Comparison of ENCODE assay signal across 1 cellular context in the genomic region with DNA sequence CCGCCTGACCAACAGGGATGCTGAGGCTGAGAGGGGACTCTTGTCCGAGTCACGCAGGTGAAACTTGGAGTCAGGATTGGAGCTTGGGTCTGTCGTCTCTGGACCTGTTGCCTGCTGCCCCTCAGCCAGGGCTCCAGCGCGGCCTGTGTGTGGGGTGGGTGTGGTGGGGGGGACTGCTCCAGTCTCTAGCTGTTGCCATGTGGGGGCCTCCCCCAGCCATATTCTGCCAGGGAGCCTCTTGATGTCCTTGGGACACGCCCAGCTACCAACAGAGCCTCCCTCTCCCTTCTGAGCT.
TF ChIP-seq lines count a peak whose summit lies in the region.

No MANE protein-coding gene starts in this region.

TF ChIP-seq in WTC11, 78 proteins besides CTCF, POLR2A, EP300 and RAD21:
- TF ChIP-seq, protein P1, sequence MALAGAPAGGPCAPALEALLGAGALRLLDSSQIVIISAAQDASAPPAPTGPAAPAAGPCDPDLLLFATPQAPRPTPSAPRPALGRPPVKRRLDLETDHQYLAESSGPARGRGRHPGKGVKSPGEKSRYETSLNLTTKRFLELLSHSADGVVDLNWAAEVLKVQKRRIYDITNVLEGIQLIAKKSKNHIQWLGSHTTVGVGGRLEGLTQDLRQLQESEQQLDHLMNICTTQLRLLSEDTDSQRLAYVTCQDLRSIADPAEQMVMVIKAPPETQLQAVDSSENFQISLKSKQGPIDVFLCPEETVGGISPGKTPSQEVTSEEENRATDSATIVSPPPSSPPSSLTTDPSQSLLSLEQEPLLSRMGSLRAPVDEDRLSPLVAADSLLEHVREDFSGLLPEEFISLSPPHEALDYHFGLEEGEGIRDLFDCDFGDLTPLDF (CRISPR knock-in tag; IDR thresholded peaks at IDR 0.05): no peak
- TF ChIP-seq, protein P2, sequence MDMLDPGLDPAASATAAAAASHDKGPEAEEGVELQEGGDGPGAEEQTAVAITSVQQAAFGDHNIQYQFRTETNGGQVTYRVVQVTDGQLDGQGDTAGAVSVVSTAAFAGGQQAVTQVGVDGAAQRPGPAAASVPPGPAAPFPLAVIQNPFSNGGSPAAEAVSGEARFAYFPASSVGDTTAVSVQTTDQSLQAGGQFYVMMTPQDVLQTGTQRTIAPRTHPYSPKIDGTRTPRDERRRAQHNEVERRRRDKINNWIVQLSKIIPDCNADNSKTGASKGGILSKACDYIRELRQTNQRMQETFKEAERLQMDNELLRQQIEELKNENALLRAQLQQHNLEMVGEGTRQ (CRISPR knock-in tag; IDR thresholded peaks at IDR 0.05): no peak
- TF ChIP-seq, protein P3, sequence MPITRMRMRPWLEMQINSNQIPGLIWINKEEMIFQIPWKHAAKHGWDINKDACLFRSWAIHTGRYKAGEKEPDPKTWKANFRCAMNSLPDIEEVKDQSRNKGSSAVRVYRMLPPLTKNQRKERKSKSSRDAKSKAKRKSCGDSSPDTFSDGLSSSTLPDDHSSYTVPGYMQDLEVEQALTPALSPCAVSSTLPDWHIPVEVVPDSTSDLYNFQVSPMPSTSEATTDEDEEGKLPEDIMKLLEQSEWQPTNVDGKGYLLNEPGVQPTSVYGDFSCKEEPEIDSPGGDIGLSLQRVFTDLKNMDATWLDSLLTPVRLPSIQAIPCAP (CRISPR knock-in tag; IDR thresholded peaks at IDR 0.05): no peak
- TF ChIP-seq, protein P4, sequence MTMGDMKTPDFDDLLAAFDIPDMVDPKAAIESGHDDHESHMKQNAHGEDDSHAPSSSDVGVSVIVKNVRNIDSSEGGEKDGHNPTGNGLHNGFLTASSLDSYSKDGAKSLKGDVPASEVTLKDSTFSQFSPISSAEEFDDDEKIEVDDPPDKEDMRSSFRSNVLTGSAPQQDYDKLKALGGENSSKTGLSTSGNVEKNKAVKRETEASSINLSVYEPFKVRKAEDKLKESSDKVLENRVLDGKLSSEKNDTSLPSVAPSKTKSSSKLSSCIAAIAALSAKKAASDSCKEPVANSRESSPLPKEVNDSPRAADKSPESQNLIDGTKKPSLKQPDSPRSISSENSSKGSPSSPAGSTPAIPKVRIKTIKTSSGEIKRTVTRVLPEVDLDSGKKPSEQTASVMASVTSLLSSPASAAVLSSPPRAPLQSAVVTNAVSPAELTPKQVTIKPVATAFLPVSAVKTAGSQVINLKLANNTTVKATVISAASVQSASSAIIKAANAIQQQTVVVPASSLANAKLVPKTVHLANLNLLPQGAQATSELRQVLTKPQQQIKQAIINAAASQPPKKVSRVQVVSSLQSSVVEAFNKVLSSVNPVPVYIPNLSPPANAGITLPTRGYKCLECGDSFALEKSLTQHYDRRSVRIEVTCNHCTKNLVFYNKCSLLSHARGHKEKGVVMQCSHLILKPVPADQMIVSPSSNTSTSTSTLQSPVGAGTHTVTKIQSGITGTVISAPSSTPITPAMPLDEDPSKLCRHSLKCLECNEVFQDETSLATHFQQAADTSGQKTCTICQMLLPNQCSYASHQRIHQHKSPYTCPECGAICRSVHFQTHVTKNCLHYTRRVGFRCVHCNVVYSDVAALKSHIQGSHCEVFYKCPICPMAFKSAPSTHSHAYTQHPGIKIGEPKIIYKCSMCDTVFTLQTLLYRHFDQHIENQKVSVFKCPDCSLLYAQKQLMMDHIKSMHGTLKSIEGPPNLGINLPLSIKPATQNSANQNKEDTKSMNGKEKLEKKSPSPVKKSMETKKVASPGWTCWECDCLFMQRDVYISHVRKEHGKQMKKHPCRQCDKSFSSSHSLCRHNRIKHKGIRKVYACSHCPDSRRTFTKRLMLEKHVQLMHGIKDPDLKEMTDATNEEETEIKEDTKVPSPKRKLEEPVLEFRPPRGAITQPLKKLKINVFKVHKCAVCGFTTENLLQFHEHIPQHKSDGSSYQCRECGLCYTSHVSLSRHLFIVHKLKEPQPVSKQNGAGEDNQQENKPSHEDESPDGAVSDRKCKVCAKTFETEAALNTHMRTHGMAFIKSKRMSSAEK (CRISPR knock-in tag; IDR thresholded peaks at IDR 0.05; ENCODE audit: borderline replicate concordance): no peak
- TF ChIP-seq ETV6 (CRISPR knock-in tag; IDR thresholded peaks at IDR 0.05) (no peak), ZBTB21 (CRISPR knock-in tag; IDR thresholded peaks at IDR 0.05; ENCODE audit: borderline replicate concordance) (no peak), ZNF138 (CRISPR knock-in tag; conservative IDR thresholded peaks at IDR 0.05) (no peak), RORB (CRISPR knock-in tag; IDR thresholded peaks at IDR 0.05) (no peak), MYBL2 (CRISPR knock-in tag; IDR thresholded peaks at IDR 0.05) (no peak), CREB1 (CRISPR knock-in tag; IDR thresholded peaks at IDR 0.05) (no peak), MXD4 (CRISPR knock-in tag; IDR thresholded peaks at IDR 0.05; ENCODE audit: borderline replicate concordance) (no peak), JUN (CRISPR knock-in tag; IDR thresholded peaks at IDR 0.05) (no peak), HMGA2 (CRISPR knock-in tag; IDR thresholded peaks at IDR 0.05) (no peak), NR2C2 (CRISPR knock-in tag; IDR thresholded peaks at IDR 0.05) (no peak), ZNF232 (CRISPR knock-in tag; IDR thresholded peaks at IDR 0.05) (no peak), ZNF416 (CRISPR knock-in tag; IDR thresholded peaks at IDR 0.05) (no peak), JAZF1 (CRISPR knock-in tag; IDR thresholded peaks at IDR 0.05) (no peak)
- TF ChIP-seq, protein P5, sequence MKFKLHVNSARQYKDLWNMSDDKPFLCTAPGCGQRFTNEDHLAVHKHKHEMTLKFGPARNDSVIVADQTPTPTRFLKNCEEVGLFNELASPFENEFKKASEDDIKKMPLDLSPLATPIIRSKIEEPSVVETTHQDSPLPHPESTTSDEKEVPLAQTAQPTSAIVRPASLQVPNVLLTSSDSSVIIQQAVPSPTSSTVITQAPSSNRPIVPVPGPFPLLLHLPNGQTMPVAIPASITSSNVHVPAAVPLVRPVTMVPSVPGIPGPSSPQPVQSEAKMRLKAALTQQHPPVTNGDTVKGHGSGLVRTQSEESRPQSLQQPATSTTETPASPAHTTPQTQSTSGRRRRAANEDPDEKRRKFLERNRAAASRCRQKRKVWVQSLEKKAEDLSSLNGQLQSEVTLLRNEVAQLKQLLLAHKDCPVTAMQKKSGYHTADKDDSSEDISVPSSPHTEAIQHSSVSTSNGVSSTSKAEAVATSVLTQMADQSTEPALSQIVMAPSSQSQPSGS (CRISPR knock-in tag; IDR thresholded peaks at IDR 0.05; ENCODE audit: borderline replicate concordance, low read depth): no peak
- TF ChIP-seq, protein P6, sequence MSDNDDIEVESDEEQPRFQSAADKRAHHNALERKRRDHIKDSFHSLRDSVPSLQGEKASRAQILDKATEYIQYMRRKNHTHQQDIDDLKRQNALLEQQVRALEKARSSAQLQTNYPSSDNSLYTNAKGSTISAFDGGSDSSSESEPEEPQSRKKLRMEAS (CRISPR knock-in tag; IDR thresholded peaks at IDR 0.05): no peak
